ENCODE assay signal across 18 cellular contexts in genomic region chr3:118991775-118992174, GRCh38. TPM values are rescaled to one million over a fixed set of nuclear protein-coding genes. Genes with fewer than 3 reads are reported as not detected.
A peak's percentile ranks its signal among the peaks of the same experiment; 100 is the strongest.
DNase-seq lines count a peak whose midpoint lies in the region; ATAC-seq and TF ChIP-seq lines count a peak whose summit lies in the region.
"Had no signal": no experiment of that assay in that cellular context is flagged by ENCODE, and none has a peak within 500 bp of the region (broad histone marks: within the 10 kb centered on the region; RNA-seq: fewer than 3 reads in every experiment).

No MANE protein-coding gene starts in this region.

- H3K27me3 ChIP-seq in HAP-1 (ENCODE audit: low read depth) = no peaks in the 10 kb centered on the region
- H3K27me3 ChIP-seq: gastrocnemius medialis, thyroid gland had no signal

- ATAC-seq in left ventricle myocardium superior = peak; percentile 88
- ATAC-seq in GM21576 (IDR thresholded peaks at IDR 0.05; ENCODE audit: unreplicated experiment) = no peak
- ATAC-seq: effector memory CD8-positive, alpha-beta T cell; gastrocnemius medialis had no signal

- peaks cover 19% of the 10 kb centered on the region for H3K4me1 ChIP-seq in HAP-1
- H3K4me1 ChIP-seq: prostate gland had no signal

- DNase-seq in HAP-1 (ENCODE audit: low spot score in 2 of 2) (peak; percentile 30 to 52), cerebellum (ENCODE audit: low spot score) (peak; percentile 21), left ventricle myocardium superior (no peak), putamen (ENCODE audit: low spot score) (peak; percentile 96), progenitor cell of endocrine pancreas (ENCODE audit: low spot score, unreplicated experiment) (no peak), NCI-H1092 (lab: John Stamatoyannopoulos, UW) (no peak)
- no peak for DNase-seq in T-helper 2 cell treated with Interferon-gamma antibody and Interleukin-4, amounts not matched to agents 5 μg/mL and 100 μg/mL, for 36 hours (ENCODE audit: low spot score)
- DNase-seq: activated B cell treated with CpG ODN at 0.5 μM for 24 hours; effector memory CD8-positive, alpha-beta T cell; gastrocnemius medialis; MG63; NCI-H2029; NCI-H526 treated with DMSO at 0.1 percent for 48 hours; RPMI8226; thyroid gland had no signal

- H3K9me3 Mint-ChIP-seq in progenitor cell of endocrine pancreas (ENCODE audit: low read depth) = peaks cover 4% of the 10 kb centered on the region
- H3K9me3 Mint-ChIP-seq in T-helper 2 cell treated with Interferon-gamma antibody and Interleukin-4, amounts not matched to agents 5 μg/mL and 100 μg/mL, for 36 hours = no peaks in the 10 kb centered on the region
- H3K9me3 Mint-ChIP-seq: activated B cell treated with CpG ODN at 0.5 μM for 24 hours had no signal

- H3K36me3 Mint-ChIP-seq in progenitor cell of endocrine pancreas (ENCODE audit: insufficient read depth) = no peaks in the 10 kb centered on the region
- no peaks in the 10 kb centered on the region for H3K36me3 Mint-ChIP-seq in T-helper 2 cell treated with Interferon-gamma antibody and Interleukin-4, amounts not matched to agents 5 μg/mL and 100 μg/mL, for 36 hours (ENCODE audit: low read depth)

- H3K4me1 Mint-ChIP-seq in progenitor cell of endocrine pancreas (ENCODE audit: low read depth) = peaks cover 16% of the 10 kb centered on the region
- H3K4me1 Mint-ChIP-seq in T-helper 2 cell treated with Interferon-gamma antibody and Interleukin-4, amounts not matched to agents 5 μg/mL and 100 μg/mL, for 36 hours (ENCODE audit: low read depth) = no peaks in the 10 kb centered on the region
- H3K4me1 Mint-ChIP-seq: activated B cell treated with CpG ODN at 0.5 μM for 24 hours had no signal

- H3K4me3 Mint-ChIP-seq in progenitor cell of endocrine pancreas (ENCODE audit: low read depth) = no peak overlapping the region
- no peak overlapping the region for H3K4me3 Mint-ChIP-seq in T-helper 2 cell treated with Interferon-gamma antibody and Interleukin-4, amounts not matched to agents 5 μg/mL and 100 μg/mL, for 36 hours
- H3K4me3 Mint-ChIP-seq: activated B cell treated with CpG ODN at 0.5 μM for 24 hours; effector memory CD8-positive, alpha-beta T cell had no signal

- intact Hi-C loops in left ventricle myocardium superior (cut with micrococcal nuclease) = no loop called here

- in situ Hi-C loops in HAP-1 (cut with MboI; ENCODE audit: low sequenced_read_pairs) = no loop called here

- no peaks in the 10 kb centered on the region for H3K9me3 ChIP-seq in HAP-1
- H3K9me3 ChIP-seq: gastrocnemius medialis, MG63, prostate gland, thyroid gland had no signal

- no peak overlapping the region for H3K27ac Mint-ChIP-seq in progenitor cell of endocrine pancreas
- H3K27ac Mint-ChIP-seq in T-helper 2 cell treated with Interferon-gamma antibody and Interleukin-4, amounts not matched to agents 5 μg/mL and 100 μg/mL, for 36 hours = no peak overlapping the region
- H3K27ac Mint-ChIP-seq: activated B cell treated with CpG ODN at 0.5 μM for 24 hours; effector memory CD8-positive, alpha-beta T cell had no signal

- H3K27me3 Mint-ChIP-seq in progenitor cell of endocrine pancreas = peaks cover 41% of the 10 kb centered on the region
- peaks cover 6% of the 10 kb centered on the region for H3K27me3 Mint-ChIP-seq in T-helper 2 cell treated with Interferon-gamma antibody and Interleukin-4, amounts not matched to agents 5 μg/mL and 100 μg/mL, for 36 hours (ENCODE audit: low read depth)
- H3K27me3 Mint-ChIP-seq: activated B cell treated with CpG ODN at 0.5 μM for 24 hours had no signal

- H3K36me3 ChIP-seq in HAP-1 (replicated peaks) = no peaks in the 10 kb centered on the region
- H3K36me3 ChIP-seq: gastrocnemius medialis, MG63, prostate gland, thyroid gland had no signal

- no peak for TF ChIP-seq CTCF in progenitor cell of endocrine pancreas (IDR thresholded peaks at IDR 0.05; ENCODE audit: unreplicated experiment)

- H3K4me3 ChIP-seq in HAP-1 = no peak overlapping the region
- H3K4me3 ChIP-seq: gastrocnemius medialis, MG63, prostate gland, thyroid gland had no signal

RNA-seq across cellular contexts. Expression of gene IGSF11, which starts 42.9 kb away (rescaled TPM):
- total RNA-seq in cerebellum (21.0 TPM), left ventricle myocardium superior (1.6 TPM), progenitor cell of endocrine pancreas (2.2 and 2.5 TPM in 2 replicates)
- total RNA-seq: activated B cell treated with CpG ODN at 0.5 μM for 24 hours, kidney epithelial cell had no signal

Comparison
In these comparisons a context has a peak if more than half of its experiments do, and no peak if none do; other contexts are left out.
1. DNase-seq: peak in HAP-1 (2 of 2), cerebellum (single experiment) and putamen (single experiment); none in left ventricle myocardium superior (single experiment), progenitor cell of endocrine pancreas (single experiment), NCI-H1092 (single experiment) and T-helper 2 cell treated with Interferon-gamma antibody and Interleukin-4, amounts not matched to agents 5 μg/mL and 100 μg/mL, for 36 hours (single experiment).